In the genomic region with DNA sequence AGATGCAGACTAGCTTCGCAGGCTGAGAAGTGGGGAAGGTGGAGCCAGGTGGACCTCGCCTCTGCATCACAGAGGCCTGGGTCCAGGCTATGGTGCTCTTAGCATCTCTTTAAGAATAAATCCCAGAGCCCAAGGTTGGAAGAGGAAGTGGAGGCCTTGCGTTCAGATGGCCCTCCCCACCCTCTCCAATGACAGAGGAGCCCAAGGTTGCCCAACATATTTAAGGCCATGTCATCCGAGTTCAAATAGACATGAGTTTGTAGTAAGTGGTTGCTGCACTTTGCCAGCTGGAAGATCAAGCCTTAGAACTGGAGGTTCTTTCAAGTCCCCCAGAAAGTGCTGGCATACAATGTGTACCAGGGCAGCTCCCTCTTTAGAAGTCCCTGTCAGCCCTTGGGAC, we compare ENCODE assay signal across 1 cellular context.
TF ChIP-seq lines count a peak whose summit lies in the region.

No MANE protein-coding gene starts in this region.

TF ChIP-seq in K562, 482 proteins besides CTCF, POLR2A, EP300 and RAD21 (continued from another document):
- TF ChIP-seq ZNF592 (IDR thresholded peaks at IDR 0.05) = no peak
